In genomic region chr2:42223067-42223636, GRCh38 we compare ENCODE assay signal across 19 cellular contexts. TPM values are rescaled to one million over a fixed set of nuclear protein-coding genes. Genes with fewer than 3 reads are reported as not detected.
DNase-seq lines count a peak whose midpoint lies in the region; ATAC-seq and TF ChIP-seq lines count a peak whose summit lies in the region.
"Had no signal": no experiment of that assay in that cellular context is flagged by ENCODE, and none has a peak within 500 bp of the region (broad histone marks: within the 10 kb centered on the region; RNA-seq: fewer than 3 reads in every experiment).

No MANE protein-coding gene starts in this region.

- H3K79me2 ChIP-seq in SK-N-SH (ENCODE audit: insufficient read depth) = peaks cover 68% of the 10 kb centered on the region

- WGBS in SK-N-SH (ENCODE audit: low lambda C conversion rate) = 80% methylated on average over 4 of the region's 4 CpGs

- 0 out of 2 replicates have a peak, but pooled peaks cover 3% of the 10 kb centered on the region for H4K20me1 ChIP-seq in SK-N-SH (ENCODE audit: insufficient read depth)

- H3K4me3 ChIP-seq in SK-N-SH (ENCODE audit: low read depth in 2 of 2, low read length in 1 of 2) = no peak overlapping the region
- no peak overlapping the region for H3K4me3 ChIP-seq in fibroblast of villous mesenchyme (ENCODE audit: low read depth, low read length)
- H3K4me3 ChIP-seq: ascending aorta, spleen had no signal

- peaks cover 18% of the 10 kb centered on the region for H3F3A ChIP-seq in SK-N-SH (replicated peaks; ENCODE audit: insufficient read depth)

- H3K9me2 ChIP-seq in SK-N-SH = no peaks in the 10 kb centered on the region

- no peaks in the 10 kb centered on the region for H3K9me3 Mint-ChIP-seq in stimulated activated memory B cell treated with anti-CD40 and anti-IgM and Interleukin-4, amounts not matched to agents 10 μg/mL and 1 μg/mL and 100 μg/mL, for 72 hours
- H3K9me3 Mint-ChIP-seq: T-helper 1 cell treated with Interleukin-12 subunit alpha and Interleukin-12 subunit beta and Interleukin-4 antibody, amounts not matched to agents 30 μg/mL and 1 μg/mL, for 36 hours had no signal

- H3K36me3 ChIP-seq in SK-N-SH (replicated peaks in 1 of 2; ENCODE audit: control insufficient read depth in 1 of 2, insufficient read depth in 2 of 2, low read length in 1 of 2) = peaks cover 0 to 8% of the 10 kb centered on the region in 2 experiments
- H3K36me3 ChIP-seq: ascending aorta had no signal

- TF ChIP-seq CTCF in SK-N-SH (IDR thresholded peaks at IDR 0.05) = no peak
- no peak for TF ChIP-seq CTCF in fibroblast of villous mesenchyme (IDR thresholded peaks at IDR 0.05; ENCODE audit: insufficient read depth, low read depth, low read length)

- peaks cover 7% of the 10 kb centered on the region for H3K36me3 Mint-ChIP-seq in T-helper 17 cell (ENCODE audit: low read depth)
- peaks cover 31% of the 10 kb centered on the region for H3K36me3 Mint-ChIP-seq in stimulated activated memory B cell treated with anti-CD40 and anti-IgM and Interleukin-4, amounts not matched to agents 10 μg/mL and 1 μg/mL and 100 μg/mL, for 72 hours

- POLR2A ChIA-PET in SK-N-SH (lab: Yijun Ruan, JAX) = no interaction called here

- H2AFZ ChIP-seq in SK-N-SH (ENCODE audit: low read depth) = no peak overlapping the region

- CTCF ChIA-PET in SK-N-SH (lab: Yijun Ruan, JAX) = interaction anchor here (0.7 to 2.1 kb wide), 7 partner anchors 11 to 356 kb away, joined by 3 to 13 read pairs (median 4); no protein-coding TSS in a partner anchor

- no peak for DNase-seq in SK-N-SH
- no peak for DNase-seq in T-helper 17 cell
- DNase-seq in fibroblast of villous mesenchyme (ENCODE audit: low read depth) = peak; percentile 81
- no peak for DNase-seq in A172 (ENCODE audit: low spot score)
- no peak for DNase-seq in T-helper 9 cell
- DNase-seq: 8988T; activated effector memory CD4-positive, alpha-beta T cell treated with anti-CD3 and anti-CD28 coated beads, Interleukin-2, amount 50 U/mL, for 16 hours; NCI-H1436 treated with DMSO at 0.1 percent for 48 hours; NCI-H2227 treated with DMSO at 0.1 percent for 48 hours; NK-92 treated with Interleukin-12 subunit alpha and Interleukin-12 subunit beta, amount 100 ng/mL, for 24 hours; posterior cingulate gyrus; spleen had no signal

- H3K27ac ChIP-seq in SK-N-SH (ENCODE audit: low read depth in 2 of 2, low read length in 1 of 2) = peak overlapping the region; percentile 41 to 60; a peak in 3 of 4 replicates
- H3K27ac ChIP-seq: ascending aorta had no signal

- no peak for TF ChIP-seq RAD21 in SK-N-SH (IDR thresholded peaks at IDR 0.05; ENCODE audit: low read length)

- ATAC-seq in SK-N-SH treated with all-trans-retinoic acid at 6 μM for 48 hours (no peak), T-helper 17 cell (no peak), GM21367 (IDR thresholded peaks at IDR 0.05; ENCODE audit: unreplicated experiment) (no peak)
- ATAC-seq in stimulated activated memory B cell treated with anti-CD40 and anti-IgM and Interleukin-4, amounts not matched to agents 10 μg/mL and 1 μg/mL and 100 μg/mL, for 72 hours = no peak
- ATAC-seq: HCT116 had no signal

- no peak overlapping the region for H3K9ac ChIP-seq in SK-N-SH

- no peak overlapping the region for H3K4me2 ChIP-seq in SK-N-SH

- H3K4me1 ChIP-seq in SK-N-SH (ENCODE audit: control insufficient read depth in 1 of 2, insufficient read depth in 2 of 2, low read depth in 1 of 2, low read length in 1 of 2) = peaks cover 10 to 23% of the 10 kb centered on the region in 2 experiments; a peak in 3 of 4 replicates

- peak overlapping the region; percentile 76 for H3K4me3 Mint-ChIP-seq in T-helper 17 cell
- peak overlapping the region; percentile 14 for H3K4me3 Mint-ChIP-seq in stimulated activated memory B cell treated with anti-CD40 and anti-IgM and Interleukin-4, amounts not matched to agents 10 μg/mL and 1 μg/mL and 100 μg/mL, for 72 hours
- H3K4me3 Mint-ChIP-seq: CD14-positive monocyte; T-helper 1 cell treated with Interleukin-12 subunit alpha and Interleukin-12 subunit beta and Interleukin-4 antibody, amounts not matched to agents 30 μg/mL and 1 μg/mL, for 36 hours had no signal

- TF ChIP-seq EP300 in SK-N-SH (IDR thresholded peaks at IDR 0.05; ENCODE audit: borderline replicate concordance in 1 of 2, low read depth in 1 of 2, low read length in 1 of 2) = no peak

- no peaks in the 10 kb centered on the region for H3K9me3 ChIP-seq in SK-N-SH
- no peaks in the 10 kb centered on the region for H3K9me3 ChIP-seq in T-helper 17 cell (ENCODE audit: control insufficient read depth, low read length, poor library complexity, severe bottlenecking)
- H3K9me3 ChIP-seq: ascending aorta, spleen had no signal

- peaks cover 60% of the 10 kb centered on the region for H3K4me1 Mint-ChIP-seq in T-helper 17 cell
- H3K4me1 Mint-ChIP-seq in stimulated activated memory B cell treated with anti-CD40 and anti-IgM and Interleukin-4, amounts not matched to agents 10 μg/mL and 1 μg/mL and 100 μg/mL, for 72 hours = peaks cover 59% of the 10 kb centered on the region

- H3K27me3 ChIP-seq in SK-N-SH (ENCODE audit: insufficient read depth) = no peaks in the 10 kb centered on the region
- H3K27me3 ChIP-seq: ascending aorta, spleen had no signal

- no peaks in the 10 kb centered on the region for H3K27me3 Mint-ChIP-seq in T-helper 17 cell
- no peaks in the 10 kb centered on the region for H3K27me3 Mint-ChIP-seq in stimulated activated memory B cell treated with anti-CD40 and anti-IgM and Interleukin-4, amounts not matched to agents 10 μg/mL and 1 μg/mL and 100 μg/mL, for 72 hours

- peak overlapping the region; percentile 54 for H3K27ac Mint-ChIP-seq in T-helper 17 cell
- H3K27ac Mint-ChIP-seq in stimulated activated memory B cell treated with anti-CD40 and anti-IgM and Interleukin-4, amounts not matched to agents 10 μg/mL and 1 μg/mL and 100 μg/mL, for 72 hours = peak overlapping the region; percentile 72
- H3K27ac Mint-ChIP-seq: T-helper 1 cell treated with Interleukin-12 subunit alpha and Interleukin-12 subunit beta and Interleukin-4 antibody, amounts not matched to agents 30 μg/mL and 1 μg/mL, for 36 hours had no signal

TF ChIP-seq in SK-N-SH, 30 proteins besides CTCF, POLR2A, EP300 and RAD21 (continues in another document):
- TF ChIP-seq RFX5 (IDR thresholded peaks at IDR 0.05; ENCODE audit: low read length) = no peak
- no peak for TF ChIP-seq MAX (IDR thresholded peaks at IDR 0.05; ENCODE audit: low read depth)
- no peak for TF ChIP-seq NFIC (IDR thresholded peaks at IDR 0.05; ENCODE audit: borderline replicate concordance)
- no peak for TF ChIP-seq IRF3 (IDR thresholded peaks at IDR 0.05; ENCODE audit: low read depth, low read length)
- no peak for TF ChIP-seq EZH2phosphoT487 (IDR thresholded peaks at IDR 0.05; ENCODE audit: borderline replicate concordance, low read depth)
- TF ChIP-seq TAF1 (IDR thresholded peaks at IDR 0.05; ENCODE audit: borderline replicate concordance, low read depth, low read length) = no peak
- no peak for TF ChIP-seq RXRA (IDR thresholded peaks at IDR 0.05; ENCODE audit: borderline replicate concordance, low read depth)

TF ChIP-seq in SK-N-SH treated with all-trans-retinoic acid at 6 μM for 48 hours, 23 proteins besides CTCF, POLR2A, EP300 and RAD21:
- no peak for TF ChIP-seq POU6F1 (CRISPR knock-in tag; IDR thresholded peaks at IDR 0.05; ENCODE audit: borderline replicate concordance, low read depth)
- no peak for TF ChIP-seq SNAI2 (CRISPR knock-in tag; IDR thresholded peaks at IDR 0.05)

RNA-seq across cellular contexts. Expression of gene EML4, which starts 54.0 kb away (rescaled TPM):
- 35.0 and 45.8 TPM in 2 replicates for polyA plus RNA-seq in SK-N-SH (2012; rRNA removed)
- polyA plus RNA-seq in SK-N-SH (2012; cell fraction: cytosol; rRNA removed) = 45.2 and 45.3 TPM in 2 replicates
- polyA plus RNA-seq in SK-N-SH (2012; cell fraction: nucleus; rRNA removed) = 61.1 and 88.5 TPM in 2 replicates
- total RNA-seq in T-helper 17 cell (100 to 1,000 TPM; 292 to 348 TPM), fibroblast of villous mesenchyme (65.1 and 88.1 TPM in 2 replicates)
- 32.1 and 42.6 TPM in 2 replicates for total RNA-seq in A172 (2014; rRNA removed; shearing (Covaris generic))
